15 cellular contexts compared by ENCODE assay signal in genomic region chr20:25277941-25278521, GRCh38. TPM values are rescaled to one million over a fixed set of nuclear protein-coding genes. Genes with fewer than 3 reads are reported as not detected.
A peak's percentile ranks its signal among the peaks of the same experiment; 100 is the strongest.
DNase-seq lines count a peak whose midpoint lies in the region; ATAC-seq and TF ChIP-seq lines count a peak whose summit lies in the region.
"Had no signal": no experiment of that assay in that cellular context is flagged by ENCODE, and none has a peak within 500 bp of the region (broad histone marks: within the 10 kb centered on the region; RNA-seq: fewer than 3 reads in every experiment).

No MANE protein-coding gene starts in this region.

- H3K79me2 ChIP-seq in smooth muscle cell (ENCODE audit: low read depth) = no peaks in the 10 kb centered on the region

- H3F3A ChIP-seq in smooth muscle cell (ENCODE audit: low read depth) = no peaks in the 10 kb centered on the region

- H3K27me3 ChIP-seq in aorta (ENCODE audit: control insufficient read depth in 1 of 2, insufficient read depth in 2 of 2, low read length in 1 of 2) (no peaks in the 10 kb centered on the region), smooth muscle cell (ENCODE audit: low read depth) (no peaks in the 10 kb centered on the region)
- H3K27me3 ChIP-seq: SJSA1, upper lobe of left lung had no signal

- H3K27me3 Mint-ChIP-seq in activated naive CD4-positive, alpha-beta T cell treated with anti-CD3 and anti-CD28 coated beads, Interleukin-2, amount 10 ng/mL, durations not matched to agents 7 days and 5 days = no peaks in the 10 kb centered on the region
- H3K27me3 Mint-ChIP-seq in activated CD8-positive, alpha-beta T cell treated with anti-CD3 and anti-CD28 coated beads for 36 hours = no peaks in the 10 kb centered on the region
- peaks cover 5% of the 10 kb centered on the region for H3K27me3 Mint-ChIP-seq in HFFc6 (ENCODE audit: insufficient read depth)
- H3K27me3 Mint-ChIP-seq: activated T-cell treated with anti-CD3 and anti-CD28 coated beads, Interleukin-2, amount 50 U/mL, for 24 hours; IgD-negative memory B cell had no signal

- H3K4me2 ChIP-seq in smooth muscle cell = no peak overlapping the region

- H4K20me1 ChIP-seq in smooth muscle cell (ENCODE audit: low read depth) = no peaks in the 10 kb centered on the region

- peaks cover 3 to 18% of the 10 kb centered on the region in 2 donors for H3K36me3 ChIP-seq in aorta (ENCODE audit: control insufficient read depth in 1 of 2, insufficient read depth in 2 of 2, low read length in 1 of 2)
- no peaks in the 10 kb centered on the region for H3K36me3 ChIP-seq in smooth muscle cell (ENCODE audit: low read depth)

- no peak overlapping the region for H3K9ac ChIP-seq in smooth muscle cell (ENCODE audit: low read depth)

- no peaks in the 10 kb centered on the region for H3K9me3 Mint-ChIP-seq in activated naive CD4-positive, alpha-beta T cell treated with anti-CD3 and anti-CD28 coated beads, Interleukin-2, amount 10 ng/mL, durations not matched to agents 7 days and 5 days
- no peaks in the 10 kb centered on the region for H3K9me3 Mint-ChIP-seq in activated CD8-positive, alpha-beta T cell treated with anti-CD3 and anti-CD28 coated beads for 36 hours
- no peaks in the 10 kb centered on the region for H3K9me3 Mint-ChIP-seq in HFFc6
- H3K9me3 Mint-ChIP-seq: activated T-cell treated with anti-CD3 and anti-CD28 coated beads, Interleukin-2, amount 50 U/mL, for 24 hours; IgD-negative memory B cell had no signal

- no peaks in the 10 kb centered on the region for H3K9me3 ChIP-seq in aorta (ENCODE audit: control insufficient read depth, low read length)
- H3K9me3 ChIP-seq in smooth muscle cell (replicated peaks; ENCODE audit: low read depth) = no peaks in the 10 kb centered on the region
- H3K9me3 ChIP-seq: SJSA1, upper lobe of left lung had no signal

- peak; percentile 14 for DNase-seq in activated naive CD4-positive, alpha-beta T cell treated with anti-CD3 and anti-CD28 coated beads, Interleukin-2, amount 10 ng/mL, durations not matched to agents 7 days and 5 days
- no peak for DNase-seq in activated naive CD4-positive, alpha-beta T cell (lab: John Stamatoyannopoulos, UW)
- DNase-seq in left cardiac atrium (peak; percentile 14), posterior cingulate gyrus (peak in 7 of 10 donors; percentile 3 to 78 (median 21)), aorta (peak; percentile 35 to 70), smooth muscle cell (lab: John Stamatoyannopoulos, UW; ENCODE audit: unreplicated experiment) (no peak), HFFc6 (no peak)
- no peak for DNase-seq in activated CD8-positive, alpha-beta T cell treated with anti-CD3 and anti-CD28 coated beads for 36 hours
- DNase-seq: activated CD4-positive, alpha-beta T cell treated with anti-CD3 and anti-CD28 coated beads for 1 hour; activated T-cell treated with anti-CD3 and anti-CD28 coated beads, Interleukin-2, amount 50 U/mL, for 24 hours; mesenchymal stem cell; NCI-H510A treated with DMSO at 0.1 percent for 48 hours; upper lobe of left lung had no signal

- intact Hi-C loops in left cardiac atrium (cut with DNase I) (no loop called here), posterior cingulate gyrus (cut with DNase I) (no loop called here), aorta (cut with DNase I) (no loop called here)
- intact Hi-C loops in activated CD8-positive, alpha-beta T cell treated with anti-CD3 and anti-CD28 coated beads for 36 hours (cut with micrococcal nuclease) = no loop called here

- H3K27ac Mint-ChIP-seq in activated naive CD4-positive, alpha-beta T cell treated with anti-CD3 and anti-CD28 coated beads, Interleukin-2, amount 10 ng/mL, durations not matched to agents 7 days and 5 days = no peak overlapping the region
- H3K27ac Mint-ChIP-seq in activated CD8-positive, alpha-beta T cell treated with anti-CD3 and anti-CD28 coated beads for 36 hours = no peak overlapping the region
- no peak overlapping the region for H3K27ac Mint-ChIP-seq in HFFc6
- H3K27ac Mint-ChIP-seq: activated T-cell treated with anti-CD3 and anti-CD28 coated beads, Interleukin-2, amount 50 U/mL, for 24 hours; IgD-negative memory B cell had no signal

- POLR2A ChIA-PET in activated CD8-positive, alpha-beta T cell treated with anti-CD3 and anti-CD28 coated beads for 36 hours (lab: Charles Lee) = no interaction called here

- no peak overlapping the region for H3K4me3 Mint-ChIP-seq in activated naive CD4-positive, alpha-beta T cell treated with anti-CD3 and anti-CD28 coated beads, Interleukin-2, amount 10 ng/mL, durations not matched to agents 7 days and 5 days
- no peak overlapping the region for H3K4me3 Mint-ChIP-seq in activated CD8-positive, alpha-beta T cell treated with anti-CD3 and anti-CD28 coated beads for 36 hours
- H3K4me3 Mint-ChIP-seq in HFFc6 = no peak overlapping the region
- H3K4me3 Mint-ChIP-seq: activated T-cell treated with anti-CD3 and anti-CD28 coated beads, Interleukin-2, amount 50 U/mL, for 24 hours; IgD-negative memory B cell had no signal

- H3K4me1 ChIP-seq in aorta (ENCODE audit: control insufficient read depth in 1 of 2, insufficient read depth in 2 of 2, low read length in 2 of 2) (no peaks in the 10 kb centered on the region), smooth muscle cell (ENCODE audit: low read depth) (no peaks in the 10 kb centered on the region)
- H3K4me1 ChIP-seq: SJSA1, upper lobe of left lung had no signal

- H3K36me3 Mint-ChIP-seq in activated naive CD4-positive, alpha-beta T cell treated with anti-CD3 and anti-CD28 coated beads, Interleukin-2, amount 10 ng/mL, durations not matched to agents 7 days and 5 days = peaks cover 10% of the 10 kb centered on the region
- peaks cover 16% of the 10 kb centered on the region for H3K36me3 Mint-ChIP-seq in activated CD8-positive, alpha-beta T cell treated with anti-CD3 and anti-CD28 coated beads for 36 hours (ENCODE audit: low read depth)
- H3K36me3 Mint-ChIP-seq in HFFc6 (ENCODE audit: low read depth) = peaks cover 6% of the 10 kb centered on the region; the same call in 1 of the 2 replicates

- H2AFZ ChIP-seq in smooth muscle cell (ENCODE audit: low read depth) = no peak overlapping the region

- H3K27ac ChIP-seq in aorta (ENCODE audit: low read depth in 1 of 2, low read length in 2 of 2) = no peak overlapping the region
- no peak overlapping the region for H3K27ac ChIP-seq in smooth muscle cell (ENCODE audit: low read depth)
- H3K27ac ChIP-seq: SJSA1, upper lobe of left lung had no signal

- ATAC-seq in left cardiac atrium (no peak), aorta (ENCODE audit: low FRiP score) (no peak)
- no peak for ATAC-seq in activated CD8-positive, alpha-beta T cell treated with anti-CD3 and anti-CD28 coated beads for 36 hours

- no peak for TF ChIP-seq CTCF in activated CD8-positive, alpha-beta T cell treated with anti-CD3 and anti-CD28 coated beads for 36 hours (IDR thresholded peaks at IDR 0.05)
- no peak for TF ChIP-seq CTCF in smooth muscle cell (IDR thresholded peaks at IDR 0.05; ENCODE audit: borderline replicate concordance, insufficient read depth, poor library complexity, severe bottlenecking)
- TF ChIP-seq CTCF in HFFc6 (IDR thresholded peaks at IDR 0.05) = no peak

- peaks cover 13% of the 10 kb centered on the region for H3K4me1 Mint-ChIP-seq in activated naive CD4-positive, alpha-beta T cell treated with anti-CD3 and anti-CD28 coated beads, Interleukin-2, amount 10 ng/mL, durations not matched to agents 7 days and 5 days
- peaks cover 1% of the 10 kb centered on the region for H3K4me1 Mint-ChIP-seq in activated CD8-positive, alpha-beta T cell treated with anti-CD3 and anti-CD28 coated beads for 36 hours (ENCODE audit: low read depth)
- H3K4me1 Mint-ChIP-seq in HFFc6 (ENCODE audit: low read depth) = no peaks in the 10 kb centered on the region

- CTCF ChIA-PET in activated naive CD4-positive, alpha-beta T cell treated with anti-CD3 and anti-CD28 coated beads, Interleukin-2, amount 10 ng/mL, durations not matched to agents 7 days and 5 days (lab: Charles Lee) = no interaction called here
- CTCF ChIA-PET in activated CD8-positive, alpha-beta T cell treated with anti-CD3 and anti-CD28 coated beads for 36 hours (lab: Charles Lee) = no interaction called here

- WGBS in aorta, 2 donors = 91 to 93% methylated on average over 19 of the region's 19 CpGs
- WGBS in smooth muscle cell (ENCODE audit: low lambda C conversion rate) = 97% methylated on average over 19 of the region's 19 CpGs

- H3K4me3 ChIP-seq in aorta (ENCODE audit: low read length in 2 of 2) (no peak overlapping the region), smooth muscle cell (no peak overlapping the region)
- H3K4me3 ChIP-seq: SJSA1, upper lobe of left lung had no signal

RNA-seq across cellular contexts. Expression of gene PYGB, which starts 30.1 kb away (rescaled TPM):
- total RNA-seq in left cardiac atrium (100 to 1,000 TPM; 103 to 152 TPM), aorta (10 to 100 TPM; 92.8 to 95.2 TPM), smooth muscle cell (31.8 and 44.4 TPM in 2 replicates)
- polyA plus RNA-seq in aorta (100 to 1,000 TPM in 1 of 2 donors, 10 to 100 TPM in 1; 37.9 to 143 TPM), smooth muscle cell (39.4 and 43.3 TPM in 2 replicates)
- 10 to 100 TPM; 26.1 to 26.5 TPM for total RNA-seq in activated CD8-positive, alpha-beta T cell treated with anti-CD3 and anti-CD28 coated beads for 36 hours
- total RNA-seq in HFFc6 (2021; fragmentation: NEBNext Ultra II Directional; extraction: Animal tissue kit (Norgen Biotek cat#: 25700)) = 10 to 100 TPM; 65.4 to 75.6 (median 70.2) TPM

Comparison
In these comparisons a context has a peak if more than half of its experiments do, and no peak if none do; other contexts are left out.
1. DNase-seq: peak in activated naive CD4-positive, alpha-beta T cell treated with anti-CD3 and anti-CD28 coated beads, Interleukin-2, amount 10 ng/mL, durations not matched to agents 7 days and 5 days (single experiment), left cardiac atrium (single experiment), posterior cingulate gyrus (7 of 10) and aorta (2 of 2); none in activated naive CD4-positive, alpha-beta T cell (0 of 4), activated CD8-positive, alpha-beta T cell treated with anti-CD3 and anti-CD28 coated beads for 36 hours (single experiment), smooth muscle cell (single experiment) and HFFc6 (single experiment).